In the genomic region with DNA sequence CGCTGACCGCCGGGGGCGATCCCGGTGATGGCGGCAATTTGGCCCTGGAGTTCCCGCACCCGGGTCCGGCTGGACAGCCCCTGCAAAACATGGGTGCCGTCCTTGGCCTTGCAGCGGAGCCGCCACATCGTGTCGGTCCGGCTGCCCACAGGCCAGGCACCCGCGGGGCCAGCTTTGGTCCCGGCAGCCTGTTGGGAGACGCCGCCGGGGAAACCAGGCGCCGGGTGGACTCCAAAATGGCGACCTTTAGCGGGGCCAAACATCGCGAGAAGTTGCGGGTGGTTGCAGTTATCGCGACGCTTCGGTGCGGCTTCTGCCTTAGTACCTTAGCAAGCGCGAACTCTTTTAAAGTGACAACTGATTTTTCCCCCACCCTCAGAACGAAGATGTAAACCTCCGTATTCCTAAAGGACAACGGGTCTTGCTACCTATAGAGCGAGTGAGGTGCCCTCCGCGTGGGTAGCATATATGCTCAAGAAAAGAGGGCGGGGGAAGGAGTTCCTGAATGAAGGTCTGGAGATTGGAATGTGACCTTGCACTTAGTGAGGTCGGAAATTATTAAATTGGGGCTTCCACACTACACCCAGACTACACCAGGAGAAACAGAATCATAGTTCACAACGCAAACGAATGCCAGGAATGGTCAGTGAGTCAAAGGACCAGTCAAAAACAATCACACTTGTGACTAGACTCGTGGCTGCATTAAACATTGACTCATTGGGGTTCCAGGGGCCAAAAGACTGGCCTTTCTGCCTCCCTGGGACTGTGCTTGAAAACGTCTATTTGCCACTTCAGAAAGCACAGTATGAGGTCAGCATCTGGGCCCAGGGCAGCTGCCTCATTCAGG, we compare ENCODE assay signal across 1 cellular context.
TF ChIP-seq lines count a peak whose summit lies in the region.

A gene (minus strand): TSS at position 441 of the 847 bp plus-strand sequence. CDS start 178 bp downstream, at position 263.

TF ChIP-seq in PFSK-1, 5 proteins besides CTCF, POLR2A, EP300 and RAD21 (continued from another document):
- TF ChIP-seq, protein P1, sequence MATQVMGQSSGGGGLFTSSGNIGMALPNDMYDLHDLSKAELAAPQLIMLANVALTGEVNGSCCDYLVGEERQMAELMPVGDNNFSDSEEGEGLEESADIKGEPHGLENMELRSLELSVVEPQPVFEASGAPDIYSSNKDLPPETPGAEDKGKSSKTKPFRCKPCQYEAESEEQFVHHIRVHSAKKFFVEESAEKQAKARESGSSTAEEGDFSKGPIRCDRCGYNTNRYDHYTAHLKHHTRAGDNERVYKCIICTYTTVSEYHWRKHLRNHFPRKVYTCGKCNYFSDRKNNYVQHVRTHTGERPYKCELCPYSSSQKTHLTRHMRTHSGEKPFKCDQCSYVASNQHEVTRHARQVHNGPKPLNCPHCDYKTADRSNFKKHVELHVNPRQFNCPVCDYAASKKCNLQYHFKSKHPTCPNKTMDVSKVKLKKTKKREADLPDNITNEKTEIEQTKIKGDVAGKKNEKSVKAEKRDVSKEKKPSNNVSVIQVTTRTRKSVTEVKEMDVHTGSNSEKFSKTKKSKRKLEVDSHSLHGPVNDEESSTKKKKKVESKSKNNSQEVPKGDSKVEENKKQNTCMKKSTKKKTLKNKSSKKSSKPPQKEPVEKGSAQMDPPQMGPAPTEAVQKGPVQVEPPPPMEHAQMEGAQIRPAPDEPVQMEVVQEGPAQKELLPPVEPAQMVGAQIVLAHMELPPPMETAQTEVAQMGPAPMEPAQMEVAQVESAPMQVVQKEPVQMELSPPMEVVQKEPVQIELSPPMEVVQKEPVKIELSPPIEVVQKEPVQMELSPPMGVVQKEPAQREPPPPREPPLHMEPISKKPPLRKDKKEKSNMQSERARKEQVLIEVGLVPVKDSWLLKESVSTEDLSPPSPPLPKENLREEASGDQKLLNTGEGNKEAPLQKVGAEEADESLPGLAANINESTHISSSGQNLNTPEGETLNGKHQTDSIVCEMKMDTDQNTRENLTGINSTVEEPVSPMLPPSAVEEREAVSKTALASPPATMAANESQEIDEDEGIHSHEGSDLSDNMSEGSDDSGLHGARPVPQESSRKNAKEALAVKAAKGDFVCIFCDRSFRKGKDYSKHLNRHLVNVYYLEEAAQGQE (IDR thresholded peaks at IDR 0.05; ENCODE audit: insufficient read depth in 1 of 2, low read depth in 2 of 2, low read length in 2 of 2), result no peak
